ENCODE assay signal across 16 cellular contexts in the genomic region with DNA sequence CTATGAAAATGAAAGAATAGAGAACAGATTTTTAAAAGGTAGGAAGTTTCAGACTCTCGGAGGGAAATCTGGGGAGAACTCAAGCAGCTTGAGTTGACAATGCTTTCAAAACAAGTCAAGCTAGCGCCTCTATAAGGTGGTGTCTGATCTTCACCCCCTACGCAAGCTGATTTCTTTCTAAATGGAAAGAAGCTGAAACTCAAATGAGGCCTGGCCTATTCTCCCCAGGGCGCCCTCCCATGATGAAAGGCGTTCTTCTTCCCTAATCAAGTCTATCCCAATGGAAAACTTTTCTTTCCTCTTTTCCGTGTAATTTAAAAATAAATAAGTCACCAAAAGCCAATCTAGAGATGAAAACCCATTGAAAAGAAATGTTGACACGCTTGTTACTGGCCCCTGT. TPM values are rescaled to one million over a fixed set of nuclear protein-coding genes. Genes with fewer than 3 reads are reported as not detected.
DNase-seq lines count a peak whose midpoint lies in the region; ATAC-seq and TF ChIP-seq lines count a peak whose summit lies in the region.
"Had no signal": no experiment of that assay in that cellular context is flagged by ENCODE, and none has a peak within 500 bp of the region (broad histone marks: within the 10 kb centered on the region; RNA-seq: fewer than 3 reads in every experiment).

No MANE protein-coding gene starts in this region.

- peak overlapping the region; percentile 6 for H3K4me3 ChIP-seq in neuron (ENCODE audit: low read length)
- H3K4me3 ChIP-seq in SJCRH30: no peak overlapping the region
- H3K4me3 ChIP-seq: BLaER1 treated with 17β-estradiol and CSF1 and Interleukin-3, amounts not matched to agents 10 nM and 100 nM; GM12878; GM23248 had no signal

- H3K27me3 Mint-ChIP-seq in WTC11 (ENCODE audit: low read depth): no peaks in the 10 kb centered on the region

- H2AFZ ChIP-seq in neuron (ENCODE audit: low read depth, low read length): peak overlapping the region; percentile 3
- H2AFZ ChIP-seq: GM23248 had no signal

- no peaks in the 10 kb centered on the region for H3K36me3 Mint-ChIP-seq in WTC11
- H3K36me3 Mint-ChIP-seq: CD4-positive, CD25-positive, alpha-beta regulatory T cell had no signal

- H3K27me3 ChIP-seq in neuron (ENCODE audit: insufficient read depth, low read length) (peaks cover 4% of the 10 kb centered on the region), SJCRH30 (no peaks in the 10 kb centered on the region)
- H3K27me3 ChIP-seq: BLaER1 treated with 17β-estradiol and CSF1 and Interleukin-3, amounts not matched to agents 10 nM and 100 nM had no signal

- peaks cover 11% of the 10 kb centered on the region for H3K4me1 ChIP-seq in neuron (ENCODE audit: insufficient read depth, low read length)
- H3K4me1 ChIP-seq in SJCRH30: no peaks in the 10 kb centered on the region
- H3K4me1 ChIP-seq: BLaER1 treated with 17β-estradiol and CSF1 and Interleukin-3, amounts not matched to agents 10 nM and 100 nM had no signal

- H3K36me3 ChIP-seq in neuron (ENCODE audit: insufficient read depth, low read length): no peaks in the 10 kb centered on the region
- H3K36me3 ChIP-seq in SJCRH30: no peaks in the 10 kb centered on the region
- H3K36me3 ChIP-seq: BLaER1 treated with 17β-estradiol and CSF1 and Interleukin-3, amounts not matched to agents 10 nM and 100 nM had no signal

- H3K4me1 Mint-ChIP-seq in WTC11: peaks cover 18% of the 10 kb centered on the region
- H3K4me1 Mint-ChIP-seq: CD4-positive, CD25-positive, alpha-beta regulatory T cell had no signal

- DNase-seq in ELF-1 (ENCODE audit: low read depth, low spot score): peak; percentile 20
- DNase-seq in WTC11 (ENCODE audit: low spot score): no peak
- DNase-seq in islet precursor cell: peak; percentile 48
- no peak for DNase-seq in NCI-H345 treated with DMSO at 0.1 percent for 48 hours (lab: John Stamatoyannopoulos, UW; ENCODE audit: unreplicated experiment)
- no peak for DNase-seq in GDM1 (lab: John Stamatoyannopoulos, UW)
- DNase-seq in SJCRH30: no peak
- no peak for DNase-seq in globus pallidus (ENCODE audit: low spot score)
- DNase-seq: 8988T; ACHN; CD4-positive, CD25-positive, alpha-beta regulatory T cell; GM23248 had no signal

- CTCF ChIA-PET in WTC11 (lab: Charles Lee): interaction anchor here (1.4 kb wide), 1 partner anchor 12 kb away, joined by 5 read pairs; no protein-coding TSS in a partner anchor

- no peaks in the 10 kb centered on the region for H3K9me3 ChIP-seq in neuron (ENCODE audit: low read length)
- no peaks in the 10 kb centered on the region for H3K9me3 ChIP-seq in SJCRH30 (replicated peaks)
- H3K9me3 ChIP-seq: BLaER1 treated with 17β-estradiol and CSF1 and Interleukin-3, amounts not matched to agents 10 nM and 100 nM had no signal

- POLR2A ChIA-PET in WTC11 (lab: Charles Lee): no interaction called here

- no peak overlapping the region for H3K27ac Mint-ChIP-seq in WTC11
- H3K27ac Mint-ChIP-seq: CD4-positive, CD25-positive, alpha-beta regulatory T cell had no signal

- no peaks in the 10 kb centered on the region for H3K9me3 Mint-ChIP-seq in WTC11
- H3K9me3 Mint-ChIP-seq: CD4-positive, CD25-positive, alpha-beta regulatory T cell; H9 had no signal

- no peak overlapping the region for H3K4me3 Mint-ChIP-seq in WTC11
- H3K4me3 Mint-ChIP-seq: CD4-positive, CD25-positive, alpha-beta regulatory T cell had no signal

- no peak for TF ChIP-seq CTCF in WTC11 (IDR thresholded peaks at IDR 0.05)

- no peak overlapping the region for H3K27ac ChIP-seq in SJCRH30
- H3K27ac ChIP-seq: BLaER1 treated with 17β-estradiol and CSF1 and Interleukin-3, amounts not matched to agents 10 nM and 100 nM; GM23248; HL-60 had no signal

- ATAC-seq in WTC11: peak; percentile 55
- ATAC-seq: GM12878 had no signal

TF ChIP-seq in WTC11, 78 proteins besides CTCF, POLR2A, EP300 and RAD21:
- TF ChIP-seq RORB (CRISPR knock-in tag; IDR thresholded peaks at IDR 0.05): no peak
- TF ChIP-seq ZNF263 (CRISPR knock-in tag; IDR thresholded peaks at IDR 0.05; ENCODE audit: low read depth): no peak
- TF ChIP-seq, protein P1, sequence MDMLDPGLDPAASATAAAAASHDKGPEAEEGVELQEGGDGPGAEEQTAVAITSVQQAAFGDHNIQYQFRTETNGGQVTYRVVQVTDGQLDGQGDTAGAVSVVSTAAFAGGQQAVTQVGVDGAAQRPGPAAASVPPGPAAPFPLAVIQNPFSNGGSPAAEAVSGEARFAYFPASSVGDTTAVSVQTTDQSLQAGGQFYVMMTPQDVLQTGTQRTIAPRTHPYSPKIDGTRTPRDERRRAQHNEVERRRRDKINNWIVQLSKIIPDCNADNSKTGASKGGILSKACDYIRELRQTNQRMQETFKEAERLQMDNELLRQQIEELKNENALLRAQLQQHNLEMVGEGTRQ (CRISPR knock-in tag; IDR thresholded peaks at IDR 0.05): no peak
- TF ChIP-seq, protein P2, sequence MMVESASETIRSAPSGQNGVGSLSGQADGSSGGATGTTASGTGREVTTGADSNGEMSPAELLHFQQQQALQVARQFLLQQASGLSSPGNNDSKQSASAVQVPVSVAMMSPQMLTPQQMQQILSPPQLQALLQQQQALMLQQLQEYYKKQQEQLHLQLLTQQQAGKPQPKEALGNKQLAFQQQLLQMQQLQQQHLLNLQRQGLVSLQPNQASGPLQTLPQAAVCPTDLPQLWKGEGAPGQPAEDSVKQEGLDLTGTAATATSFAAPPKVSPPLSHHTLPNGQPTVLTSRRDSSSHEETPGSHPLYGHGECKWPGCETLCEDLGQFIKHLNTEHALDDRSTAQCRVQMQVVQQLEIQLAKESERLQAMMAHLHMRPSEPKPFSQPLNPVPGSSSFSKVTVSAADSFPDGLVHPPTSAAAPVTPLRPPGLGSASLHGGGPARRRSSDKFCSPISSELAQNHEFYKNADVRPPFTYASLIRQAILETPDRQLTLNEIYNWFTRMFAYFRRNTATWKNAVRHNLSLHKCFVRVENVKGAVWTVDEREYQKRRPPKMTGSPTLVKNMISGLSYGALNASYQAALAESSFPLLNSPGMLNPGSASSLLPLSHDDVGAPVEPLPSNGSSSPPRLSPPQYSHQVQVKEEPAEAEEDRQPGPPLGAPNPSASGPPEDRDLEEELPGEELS (CRISPR knock-in tag; IDR thresholded peaks at IDR 0.05): no peak
- TF ChIP-seq, protein P3, sequence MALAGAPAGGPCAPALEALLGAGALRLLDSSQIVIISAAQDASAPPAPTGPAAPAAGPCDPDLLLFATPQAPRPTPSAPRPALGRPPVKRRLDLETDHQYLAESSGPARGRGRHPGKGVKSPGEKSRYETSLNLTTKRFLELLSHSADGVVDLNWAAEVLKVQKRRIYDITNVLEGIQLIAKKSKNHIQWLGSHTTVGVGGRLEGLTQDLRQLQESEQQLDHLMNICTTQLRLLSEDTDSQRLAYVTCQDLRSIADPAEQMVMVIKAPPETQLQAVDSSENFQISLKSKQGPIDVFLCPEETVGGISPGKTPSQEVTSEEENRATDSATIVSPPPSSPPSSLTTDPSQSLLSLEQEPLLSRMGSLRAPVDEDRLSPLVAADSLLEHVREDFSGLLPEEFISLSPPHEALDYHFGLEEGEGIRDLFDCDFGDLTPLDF (CRISPR knock-in tag; IDR thresholded peaks at IDR 0.05): no peak
- TF ChIP-seq, protein P4, sequence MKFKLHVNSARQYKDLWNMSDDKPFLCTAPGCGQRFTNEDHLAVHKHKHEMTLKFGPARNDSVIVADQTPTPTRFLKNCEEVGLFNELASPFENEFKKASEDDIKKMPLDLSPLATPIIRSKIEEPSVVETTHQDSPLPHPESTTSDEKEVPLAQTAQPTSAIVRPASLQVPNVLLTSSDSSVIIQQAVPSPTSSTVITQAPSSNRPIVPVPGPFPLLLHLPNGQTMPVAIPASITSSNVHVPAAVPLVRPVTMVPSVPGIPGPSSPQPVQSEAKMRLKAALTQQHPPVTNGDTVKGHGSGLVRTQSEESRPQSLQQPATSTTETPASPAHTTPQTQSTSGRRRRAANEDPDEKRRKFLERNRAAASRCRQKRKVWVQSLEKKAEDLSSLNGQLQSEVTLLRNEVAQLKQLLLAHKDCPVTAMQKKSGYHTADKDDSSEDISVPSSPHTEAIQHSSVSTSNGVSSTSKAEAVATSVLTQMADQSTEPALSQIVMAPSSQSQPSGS (CRISPR knock-in tag; IDR thresholded peaks at IDR 0.05; ENCODE audit: borderline replicate concordance, low read depth): no peak
- TF ChIP-seq NFE2L1 (CRISPR knock-in tag; IDR thresholded peaks at IDR 0.05): no peak
- no peak for TF ChIP-seq ATF1 (CRISPR knock-in tag; IDR thresholded peaks at IDR 0.05)
- TF ChIP-seq TCF7 (CRISPR knock-in tag; IDR thresholded peaks at IDR 0.05; ENCODE audit: low read depth): no peak
- TF ChIP-seq, protein P5, sequence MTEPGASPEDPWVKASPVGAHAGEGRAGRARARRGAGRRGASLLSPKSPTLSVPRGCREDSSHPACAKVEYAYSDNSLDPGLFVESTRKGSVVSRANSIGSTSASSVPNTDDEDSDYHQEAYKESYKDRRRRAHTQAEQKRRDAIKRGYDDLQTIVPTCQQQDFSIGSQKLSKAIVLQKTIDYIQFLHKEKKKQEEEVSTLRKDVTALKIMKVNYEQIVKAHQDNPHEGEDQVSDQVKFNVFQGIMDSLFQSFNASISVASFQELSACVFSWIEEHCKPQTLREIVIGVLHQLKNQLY (CRISPR knock-in tag; IDR thresholded peaks at IDR 0.05): no peak
- no peak for TF ChIP-seq IRF2 (CRISPR knock-in tag; IDR thresholded peaks at IDR 0.05; ENCODE audit: borderline replicate concordance, low read depth)
- TF ChIP-seq KAT7 (CRISPR knock-in tag; IDR thresholded peaks at IDR 0.05; ENCODE audit: borderline replicate concordance): no peak
TF ChIP-seq in WTC11: peak in this region for 0.

RNA-seq across cellular contexts. Expression of a gene that starts 20.6 kb away (rescaled TPM):
- total RNA-seq in WTC11 (2021): not detected in 3 replicates
- total RNA-seq in SJCRH30 (2014; rRNA removed; shearing (Covaris generic)): 3.5 and 3.6 TPM in 2 replicates
- total RNA-seq: CD4-positive, CD25-positive, alpha-beta regulatory T cell; GM12878 had no signal

Comparison
In these comparisons a context has a peak if more than half of its experiments do, and no peak if none do; other contexts are left out.
1. DNase-seq: peak in ELF-1 (single experiment) and islet precursor cell (single experiment); none in WTC11 (single experiment), NCI-H345 treated with DMSO at 0.1 percent for 48 hours (single experiment), GDM1 (single experiment), SJCRH30 (0 of 2) and globus pallidus (single experiment).